Comparison of ENCODE assay signal across 8 cellular contexts in the genomic region with DNA sequence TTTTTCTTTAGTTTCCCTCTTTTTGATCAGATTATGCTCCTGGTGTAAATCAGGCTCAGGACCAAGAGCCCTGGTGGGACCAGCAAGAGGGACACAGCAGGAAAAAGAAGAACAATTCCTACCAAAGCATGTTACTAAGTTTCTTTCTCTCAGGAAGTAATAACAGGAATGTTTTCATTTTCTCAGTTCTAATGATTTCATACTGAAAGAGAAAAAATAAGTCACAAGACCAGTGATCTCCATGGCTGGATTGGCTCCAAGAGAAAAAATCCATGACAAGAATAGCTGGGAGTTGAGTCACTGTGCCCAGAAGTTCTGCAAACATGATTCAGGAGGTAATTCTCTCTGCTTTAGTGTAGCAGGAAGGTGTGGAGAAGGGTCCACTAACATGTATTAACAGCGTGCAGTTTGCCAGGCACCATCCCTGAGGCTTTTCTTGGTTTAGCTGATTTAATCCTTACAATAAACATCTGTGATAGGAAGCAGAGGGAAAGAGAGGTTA. TPM values are rescaled to one million over a fixed set of nuclear protein-coding genes. Genes with fewer than 3 reads are reported as not detected.
DNase-seq lines count a peak whose midpoint lies in the region; ATAC-seq and TF ChIP-seq lines count a peak whose summit lies in the region.

No MANE protein-coding gene starts in this region.

- no peaks in the 10 kb centered on the region for H3K27me3 ChIP-seq in spleen (replicated peaks in 1 of 7)
- H3K27me3 ChIP-seq in HAP-1 (ENCODE audit: low read depth): no peaks in the 10 kb centered on the region

- no peak overlapping the region for H3K4me3 ChIP-seq in spleen
- H3K4me3 ChIP-seq in HAP-1: no peak overlapping the region

- ATAC-seq in HG02840 (IDR thresholded peaks at IDR 0.05; ENCODE audit: low FRiP score, unreplicated experiment) (no peak), HG02571 (IDR thresholded peaks at IDR 0.05; ENCODE audit: unreplicated experiment) (no peak)

- no peak for TF ChIP-seq CTCF in spleen (IDR thresholded peaks at IDR 0.05 in 8 of 11, conservative IDR thresholded peaks at IDR 0.05 in 3 of 11)

- TF ChIP-seq POLR2A in spleen (IDR thresholded peaks at IDR 0.05): no peak

- H3K36me3 ChIP-seq in spleen (no peaks in the 10 kb centered on the region), HAP-1 (replicated peaks) (no peaks in the 10 kb centered on the region)

- DNase-seq in H4 (ENCODE audit: low spot score) (peak; percentile 96), astrocyte of the hippocampus (ENCODE audit: low read depth, low spot score) (peak; percentile 97), iris pigment epithelial cell (ENCODE audit: low read depth) (peak; percentile 98), spleen (no peak), NCI-H1092 treated with DMSO at 0.1 percent for 48 hours (lab: John Stamatoyannopoulos, UW) (no peak), HAP-1 (ENCODE audit: low spot score in 2 of 2) (no peak)

- peak overlapping the region in 6 of 8 donors; percentile 44 to 69 (median 54) for H3K27ac ChIP-seq in spleen

- peaks cover 1 to 18% (median 8%) of the 10 kb centered on the region in 6 donors for H3K4me1 ChIP-seq in spleen
- peaks cover 4% of the 10 kb centered on the region; the same call in 1 of the 2 replicates for H3K4me1 ChIP-seq in HAP-1

- 77 to 89% (median 83%) methylated on average over 1 of the region's 1 CpG for WGBS in spleen, 5 donors

- no peaks in the 10 kb centered on the region for H3K9me3 ChIP-seq in spleen
- no peaks in the 10 kb centered on the region for H3K9me3 ChIP-seq in HAP-1

- in situ Hi-C loops in HAP-1 (cut with MboI; ENCODE audit: low sequenced_read_pairs): no loop called here

- intact Hi-C loops in spleen (cut with DNase I; ENCODE audit: low total_unique reads): no loop called here

RNA-seq across cellular contexts. Expression of gene IFIT2, which starts 23.8 kb away (rescaled TPM):
- total RNA-seq in H4 (2014; rRNA removed; shearing (Covaris generic)): 3.9 and 4.0 TPM in 2 replicates
- 10 to 100 TPM; 12.8 to 22.2 (median 18.2) TPM for total RNA-seq in spleen
- polyA plus RNA-seq in spleen: 10 to 100 TPM in 1 of 3 donors, 1 to 10 TPM in 2; 6.1 to 11.4 (median 7.0) TPM

RNA-seq across cellular contexts. Expression of gene LIPA, which starts 26.5 kb away (rescaled TPM):
- total RNA-seq in H4 (2014; rRNA removed; shearing (Covaris generic)): 69.7 and 101 TPM in 2 replicates
- total RNA-seq in spleen: 100 to 1,000 TPM; 216 to 828 (median 424) TPM
- 10 to 100 TPM; 28.6 to 75.0 (median 58.6) TPM for polyA plus RNA-seq in spleen

RNA-seq across cellular contexts. Expression of gene IFIT3, which starts 49.7 kb away (rescaled TPM):
- 24.6 and 31.4 TPM in 2 replicates for total RNA-seq in H4 (2014; rRNA removed; shearing (Covaris generic))
- total RNA-seq in spleen: 10 to 100 TPM; 19.1 to 44.5 (median 24.7) TPM
- 10 to 100 TPM in 2 of 3 donors, 1 to 10 TPM in 1; 7.7 to 29.9 (median 10.4) TPM for polyA plus RNA-seq in spleen

Comparison
In these comparisons a context has a peak if more than half of its experiments do, and no peak if none do; other contexts are left out.
1. DNase-seq: peak in H4 (single experiment), astrocyte of the hippocampus (single experiment) and iris pigment epithelial cell (single experiment); none in spleen (single experiment), NCI-H1092 treated with DMSO at 0.1 percent for 48 hours (single experiment) and HAP-1 (0 of 2).